Comparison of ENCODE assay signal across 9 cellular contexts in the genomic region with DNA sequence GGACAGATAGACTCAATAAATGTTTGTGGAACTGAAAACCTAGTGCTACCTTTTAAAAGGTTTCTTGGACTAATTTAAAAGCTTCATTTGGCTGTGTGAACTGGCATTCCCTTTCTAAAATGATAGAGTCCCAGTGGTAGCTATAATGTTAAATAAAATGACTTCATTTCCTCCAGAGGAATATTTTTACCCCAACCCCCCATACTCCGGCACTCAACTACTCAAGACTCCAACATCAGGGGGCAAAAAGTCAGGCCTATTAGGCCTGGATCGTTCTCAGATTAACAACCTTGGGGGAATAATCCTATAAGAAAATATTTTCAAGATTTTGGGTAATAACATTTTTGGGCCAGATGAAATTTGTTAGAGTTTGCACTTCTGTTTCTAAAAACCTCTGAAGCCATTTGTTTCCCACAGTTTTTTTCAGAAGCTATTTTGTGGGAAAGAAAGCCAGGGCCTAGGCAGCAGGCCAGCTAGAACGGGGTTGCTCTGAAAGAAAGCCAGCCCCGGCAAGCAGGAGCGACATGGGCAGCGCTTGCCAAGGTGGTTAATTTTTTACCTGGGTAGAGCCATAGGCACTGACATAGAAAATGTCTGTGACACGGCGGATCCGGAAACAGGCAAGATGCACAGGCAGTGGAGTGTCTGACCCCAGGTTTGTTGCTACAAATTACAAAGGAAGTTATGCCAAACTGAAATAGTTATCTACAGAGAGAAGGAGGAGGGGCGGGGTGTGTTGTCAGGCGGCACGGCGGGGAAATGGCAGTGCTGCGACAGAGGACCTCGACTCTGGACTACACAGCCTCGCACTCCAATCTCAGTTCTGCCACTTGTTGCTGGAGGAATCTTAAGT.
DNase-seq lines count a peak whose midpoint lies in the region; ATAC-seq, FAIRE-seq and TF ChIP-seq lines count a peak whose summit lies in the region.
"Had no signal": no experiment of that assay in that cellular context is flagged by ENCODE, and none has a peak within 500 bp of the region (broad histone marks: within the 10 kb centered on the region; RNA-seq: fewer than 3 reads in every experiment).

No MANE protein-coding gene starts in this region.

- no peaks in the 10 kb centered on the region for H3K9me3 ChIP-seq in WERI-Rb-1 (ENCODE audit: severe bottlenecking)

- peak; percentile 90 for FAIRE-seq in RCC 7860 (lab: Jason Lieb, UNC)

- DNase-seq in RCC 7860 (ENCODE audit: low spot score), result peak; percentile 79
- no peak for DNase-seq in foreskin keratinocyte
- DNase-seq in germinal center (ENCODE audit: low spot score), result no peak
- DNase-seq in WERI-Rb-1, result no peak
- no peak for DNase-seq in AG08395 (ENCODE audit: low spot score)
- DNase-seq: CD8-positive, alpha-beta T cell had no signal

- H2AFZ ChIP-seq in ACC112 (ENCODE audit: low read length, unreplicated experiment), result no peak overlapping the region

- no peak for TF ChIP-seq CTCF in foreskin keratinocyte (conservative IDR thresholded peaks at IDR 0.05)
- no peak for TF ChIP-seq CTCF in nephron (IDR thresholded peaks at IDR 0.05; ENCODE audit: unreplicated experiment in 3 of 3)
- no peak for TF ChIP-seq CTCF in WERI-Rb-1 (IDR thresholded peaks at IDR 0.05; ENCODE audit: low read depth, low read length)

- ATAC-seq in foreskin keratinocyte (peak; percentile 11), GM18498 (IDR thresholded peaks at IDR 0.05; ENCODE audit: unreplicated experiment) (no peak)
- ATAC-seq: CD8-positive, alpha-beta T cell had no signal

- no peaks in the 10 kb centered on the region for H3K36me3 ChIP-seq in ACC112 (ENCODE audit: insufficient read depth, low read length)
- no peaks in the 10 kb centered on the region for H3K36me3 ChIP-seq in WERI-Rb-1

- H3K27me3 Mint-ChIP-seq in nephron (ENCODE audit: low read depth), result peaks cover 5% of the 10 kb centered on the region

- H3K27me3 ChIP-seq in ACC112 (ENCODE audit: insufficient read depth, low read length) (no peaks in the 10 kb centered on the region), foreskin keratinocyte (no peaks in the 10 kb centered on the region), WERI-Rb-1 (ENCODE audit: insufficient read depth, low read depth, severe bottlenecking) (no peaks in the 10 kb centered on the region)

- peaks cover 3% of the 10 kb centered on the region for H3K36me3 Mint-ChIP-seq in nephron (ENCODE audit: low read depth)
- H3K36me3 Mint-ChIP-seq: CD8-positive, alpha-beta T cell had no signal

- H3K4me3 Mint-ChIP-seq in nephron, result peak overlapping the region in 2 of 3 experiments; percentile 5 to 27
- H3K4me3 Mint-ChIP-seq: CD8-positive, alpha-beta T cell had no signal

- no peaks in the 10 kb centered on the region for H3K9me3 Mint-ChIP-seq in nephron
- H3K9me3 Mint-ChIP-seq: CD8-positive, alpha-beta T cell had no signal

- H3K27ac ChIP-seq in ACC112 (ENCODE audit: low read depth, low read length) (0 out of 2 replicates have a peak overlapping the region, but pooled peaks have one; percentile 4), foreskin keratinocyte (no peak overlapping the region), WERI-Rb-1 (no peak overlapping the region)

- H3K4me1 Mint-ChIP-seq in nephron, result peaks cover 54% of the 10 kb centered on the region

- peak overlapping the region; percentile 96 to 99 (median 98) for H3K27ac Mint-ChIP-seq in nephron
- H3K27ac Mint-ChIP-seq: CD8-positive, alpha-beta T cell had no signal

- no peak overlapping the region for H3K4me3 ChIP-seq in ACC112 (ENCODE audit: low read depth, low read length)
- no peak overlapping the region for H3K4me3 ChIP-seq in WERI-Rb-1 (ENCODE audit: low read depth, low read length)

- H3K4me1 ChIP-seq in ACC112 (ENCODE audit: control insufficient read depth, insufficient read depth, low read length, unreplicated experiment) (peaks cover 69% of the 10 kb centered on the region), foreskin keratinocyte (peaks cover 24% of the 10 kb centered on the region)

- H3K79me2 ChIP-seq in ACC112 (ENCODE audit: control insufficient read depth, insufficient read depth, low read length, unreplicated experiment), result peaks cover 8% of the 10 kb centered on the region
